29 cellular contexts compared by ENCODE assay signal in genomic region chr5:131945551-131945882, GRCh38. TPM values are rescaled to one million over a fixed set of nuclear protein-coding genes. Genes with fewer than 3 reads are reported as not detected.
"Had no signal": no experiment of that assay in that cellular context is flagged by ENCODE, and none has a peak within 500 bp of the region (broad histone marks: within the 10 kb centered on the region; RNA-seq: fewer than 3 reads in every experiment).

Gene MEIKIN (minus strand): TSS chr5:131945663. CDS start chr5:131945505, 158 bp downstream.

- H3K4me3 ChIP-seq: left lung, right lobe of liver, skin epidermis, suprapubic skin, vagina had no signal

- DNase-seq: activated B cell treated with CpG ODN at 0.5 μM for 24 hours; activated CD4-positive, alpha-beta T cell treated with anti-CD3 and anti-CD28 coated beads for 36 hours; activated CD4-positive, alpha-beta T cell treated with anti-CD3 and anti-CD28 coated beads, Interleukin-2, amount 50 U/mL, for 4 hours; activated naive CD4-positive, alpha-beta T cell treated with Interleukin-2 at 50 U/mL for 16 hours; activated T-cell treated with anti-CD3 and anti-CD28 coated beads, Interleukin-2, amount 50 U/mL, for 48 hours; aorta; effector memory CD4-positive, alpha-beta T cell; foreskin keratinocyte; immature natural killer cell; mammary epithelial cell; midbrain; natural killer cell; nucleus accumbens; posterior cingulate gyrus; right lobe of liver; stimulated activated CD4-positive, alpha-beta T cell treated with anti-CD3 and anti-CD28 coated beads, Interleukin-2, amount 100 ng/mL, for 24 hours; stimulated activated naive CD8-positive, alpha-beta T cell treated with anti-CD3 and anti-CD28 coated beads, Interleukin-15, amount 100 ng/mL, for 72 hours; T-helper 9 cell had no signal

- H3K36me3 ChIP-seq: left lung, right lobe of liver, suprapubic skin, vagina had no signal

- H3K27ac ChIP-seq: foreskin keratinocyte, right lobe of liver, skin epidermis, suprapubic skin, vagina had no signal

- H3K9me3 ChIP-seq: left lung, right lobe of liver, suprapubic skin, vagina had no signal

- FAIRE-seq: colon had no signal

- H3K4me1 ChIP-seq: foreskin keratinocyte, left lung, right lobe of liver, suprapubic skin, vagina had no signal

- ATAC-seq: activated CD4-positive, alpha-beta T cell treated with anti-CD3 and anti-CD28 coated beads for 36 hours; foreskin keratinocyte; natural killer cell; stimulated activated effector memory CD8-positive, alpha-beta T cell treated with anti-CD3 and anti-CD28 coated beads, Interleukin-12 subunit alpha, Interleukin-12 subunit beta, amount 100 ng/mL, for 72 hours had no signal

- H3K27me3 ChIP-seq: left lung, right lobe of liver, suprapubic skin, vagina had no signal

RNA-seq across cellular contexts. Expression of gene MEIKIN, which starts in this region (rescaled TPM):
- total RNA-seq: activated B cell treated with CpG ODN at 0.5 μM for 24 hours; activated CD4-positive, alpha-beta T cell treated with anti-CD3 and anti-CD28 coated beads for 36 hours; dermis microvascular lymphatic vessel endothelial cell; foreskin keratinocyte; glomerular endothelial cell; kidney epithelial cell; mammary epithelial cell; suprapubic skin; T-helper 1 cell treated with Interleukin-12 subunit alpha and Interleukin-12 subunit beta and Interleukin-4 antibody, amounts not matched to agents 30 ng/mL and 1 ng/mL, for 36 hours; vagina had no signal
- polyA plus RNA-seq: adipose tissue, aorta, foreskin keratinocyte, mammary epithelial cell had no signal
